In the genomic region with DNA sequence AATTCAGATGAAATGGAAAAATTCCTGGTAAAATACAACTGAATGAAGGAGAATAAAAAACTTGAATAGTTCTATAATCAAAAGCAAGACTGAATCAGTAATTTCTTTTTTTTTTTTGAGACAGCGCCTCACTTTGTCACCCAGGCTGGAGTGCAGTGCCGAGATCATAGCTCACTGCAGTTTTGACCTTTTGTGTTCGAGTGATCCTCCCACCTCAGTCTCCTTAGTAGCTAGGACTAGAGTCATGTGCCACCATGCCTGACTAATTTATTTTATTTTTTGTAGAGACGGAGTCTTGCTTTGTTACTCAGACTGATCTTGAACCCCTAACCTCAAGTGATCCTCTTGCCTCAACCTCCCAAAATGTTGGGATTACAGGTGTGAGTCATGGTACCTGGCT, we compare ENCODE assay signal across 1 cellular context.
TF ChIP-seq lines count a peak whose summit lies in the region.

No MANE protein-coding gene starts in this region.

TF ChIP-seq in K562, 482 proteins besides CTCF, POLR2A, EP300 and RAD21:
- peak; percentile 26; the same call in 1 of the 2 replicates for TF ChIP-seq POLR2G (IDR thresholded peaks at IDR 0.05; ENCODE audit: low read depth, low read length)
- no peak for TF ChIP-seq FOXA3 (CRISPR knock-in tag; conservative IDR thresholded peaks at IDR 0.05 in 1 of 2, IDR thresholded peaks at IDR 0.05 in 1 of 2)
- TF ChIP-seq, protein P1, sequence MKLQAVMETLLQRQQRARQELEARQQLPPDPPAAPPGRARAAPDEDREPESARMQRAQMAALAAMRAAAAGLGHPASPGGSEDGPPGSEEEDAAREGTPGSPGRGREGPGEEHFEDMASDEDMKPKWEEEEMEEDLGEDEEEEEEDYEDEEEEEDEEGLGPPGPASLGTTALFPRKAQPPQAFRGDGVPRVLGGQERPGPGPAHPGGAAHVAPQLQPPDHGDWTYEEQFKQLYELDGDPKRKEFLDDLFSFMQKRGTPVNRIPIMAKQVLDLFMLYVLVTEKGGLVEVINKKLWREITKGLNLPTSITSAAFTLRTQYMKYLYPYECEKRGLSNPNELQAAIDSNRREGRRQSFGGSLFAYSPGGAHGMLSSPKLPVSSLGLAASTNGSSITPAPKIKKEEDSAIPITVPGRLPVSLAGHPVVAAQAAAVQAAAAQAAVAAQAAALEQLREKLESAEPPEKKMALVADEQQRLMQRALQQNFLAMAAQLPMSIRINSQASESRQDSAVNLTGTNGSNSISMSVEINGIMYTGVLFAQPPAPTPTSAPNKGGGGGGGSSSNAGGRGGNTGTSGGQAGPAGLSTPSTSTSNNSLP (IDR thresholded peaks at IDR 0.05; ENCODE audit: borderline replicate concordance, low read depth, low read length), result no peak
- TF ChIP-seq POLR2AphosphoS2 (IDR thresholded peaks at IDR 0.05; ENCODE audit: low read length), result 0 out of 2 replicates have a peak, but pooled peaks have one; percentile 38
- no peak for TF ChIP-seq RBM25 (IDR thresholded peaks at IDR 0.05; ENCODE audit: low read depth, low read length, severe bottlenecking)
- no peak for TF ChIP-seq WHSC1 (IDR thresholded peaks at IDR 0.05; ENCODE audit: low read length)
TF ChIP-seq in K562: peak in this region for 2.
